ENCODE assay signal across 21 cellular contexts in genomic region chr10:86658751-86659150, GRCh38. TPM values are rescaled to one million over a fixed set of nuclear protein-coding genes. Genes with fewer than 3 reads are reported as not detected.
DNase-seq lines count a peak whose midpoint lies in the region; ATAC-seq and TF ChIP-seq lines count a peak whose summit lies in the region.
"Had no signal": no experiment of that assay in that cellular context is flagged by ENCODE, and none has a peak within 500 bp of the region (broad histone marks: within the 10 kb centered on the region; RNA-seq: fewer than 3 reads in every experiment).

No MANE protein-coding gene starts in this region.

- H3K27me3 ChIP-seq in heart right ventricle, result peaks cover 0 to 5% (median 0%) of the 10 kb centered on the region in 7 donors
- H3K27me3 ChIP-seq in osteoblast (ENCODE audit: insufficient read depth, low read length), result peaks cover 2% of the 10 kb centered on the region

- no peak for ATAC-seq in heart right ventricle
- no peak for ATAC-seq in effector memory CD8-positive, alpha-beta T cell (replicated peaks)
- ATAC-seq: A549, GM12878 had no signal

- WGBS in heart right ventricle, 2 donors, result 58 to 74% methylated on average over 3 of the region's 3 CpGs

- H3K27ac Mint-ChIP-seq in effector memory CD8-positive, alpha-beta T cell, result no peak overlapping the region
- H3K27ac Mint-ChIP-seq: CD4-positive, alpha-beta memory T cell had no signal

- H3K27me3 Mint-ChIP-seq in effector memory CD8-positive, alpha-beta T cell, result peaks cover 0 to 36% of the 10 kb centered on the region in 2 donors
- H3K27me3 Mint-ChIP-seq: CD4-positive, alpha-beta memory T cell had no signal

- H3K27ac ChIP-seq in heart right ventricle (no peak overlapping the region), osteoblast (ENCODE audit: low read depth, low read length) (no peak overlapping the region)
- H3K27ac ChIP-seq: 22Rv1, A549, C4-2B had no signal

- H4K20me1 ChIP-seq in osteoblast (ENCODE audit: insufficient read depth, low read length), result no peaks in the 10 kb centered on the region

- H3K4me3 ChIP-seq in heart right ventricle (no peak overlapping the region), osteoblast (ENCODE audit: insufficient read depth, low read length) (no peak overlapping the region)
- H3K4me3 ChIP-seq: A549, GM12878, HAP-1 had no signal

- H2AFZ ChIP-seq in osteoblast (ENCODE audit: low read length), result no peak overlapping the region

- intact Hi-C loops in cardiac septum (cut with DNase I), result no loop called here
- intact Hi-C loops in heart right ventricle (cut with DNase I), result no loop called here

- no peaks in the 10 kb centered on the region for H3K79me2 ChIP-seq in osteoblast (ENCODE audit: insufficient read depth, low read length)

- H3K9me3 ChIP-seq in heart right ventricle, result no peaks in the 10 kb centered on the region
- H3K9me3 ChIP-seq in osteoblast (ENCODE audit: low read depth, low read length), result no peaks in the 10 kb centered on the region
- H3K9me3 ChIP-seq: A549, HAP-1 had no signal

- H3K4me1 ChIP-seq in heart right ventricle, result peaks cover 0 to 56% (median 32%) of the 10 kb centered on the region in 9 donors
- H3K4me1 ChIP-seq in osteoblast (ENCODE audit: insufficient read depth, low read length), result no peaks in the 10 kb centered on the region
- H3K4me1 ChIP-seq: A549, HAP-1 had no signal

- H3K9me3 Mint-ChIP-seq in effector memory CD8-positive, alpha-beta T cell, result no peaks in the 10 kb centered on the region
- H3K9me3 Mint-ChIP-seq: CD4-positive, alpha-beta memory T cell had no signal

- TF ChIP-seq CTCF in heart right ventricle (IDR thresholded peaks at IDR 0.05) (no peak), osteoblast (IDR thresholded peaks at IDR 0.05; ENCODE audit: extremely low read depth, low read depth, low read length) (no peak)

- no peak overlapping the region for H3K4me3 Mint-ChIP-seq in effector memory CD8-positive, alpha-beta T cell
- H3K4me3 Mint-ChIP-seq: CD4-positive, alpha-beta memory T cell had no signal

- H3K36me3 ChIP-seq in heart right ventricle (no peaks in the 10 kb centered on the region), osteoblast (ENCODE audit: insufficient read depth, low read length) (no peaks in the 10 kb centered on the region)
- H3K36me3 ChIP-seq: HAP-1 had no signal

- H3K4me2 ChIP-seq in osteoblast (ENCODE audit: insufficient read depth, low read length), result no peak overlapping the region
- H3K4me2 ChIP-seq: A549 had no signal

- DNase-seq in cardiac septum (ENCODE audit: low spot score), result peak; percentile 63
- no peak for DNase-seq in heart right ventricle
- peak; percentile 49 for DNase-seq in islet precursor cell
- peak; percentile 71 for DNase-seq in osteoblast (ENCODE audit: insufficient read length, low spot score, missing footprints)
- DNase-seq in globus pallidus (ENCODE audit: low spot score), result no peak
- no peak for DNase-seq in effector memory CD8-positive, alpha-beta T cell
- no peak for DNase-seq in NCI-H510A treated with DMSO at 0.1 percent for 48 hours (lab: John Stamatoyannopoulos, UW)
- DNase-seq: AML-193, DMS153, DMS79, GF-D8 had no signal

- no peaks in the 10 kb centered on the region for H3K36me3 Mint-ChIP-seq in effector memory CD8-positive, alpha-beta T cell (ENCODE audit: insufficient read depth)
- H3K36me3 Mint-ChIP-seq: CD4-positive, alpha-beta memory T cell had no signal

- no peaks in the 10 kb centered on the region for H3K4me1 Mint-ChIP-seq in effector memory CD8-positive, alpha-beta T cell (ENCODE audit: low read depth in 2 of 2)
- H3K4me1 Mint-ChIP-seq: CD4-positive, alpha-beta memory T cell had no signal

RNA-seq across cellular contexts. Expression of gene OPN4, which starts 4.4 kb away (rescaled TPM):
- total RNA-seq in cardiac septum, result not detected
- total RNA-seq in heart right ventricle, result under 1 TPM in 5 of 10 donors, not detected in 5; 0.11 to 0.27 (median 0.26) TPM
- polyA plus RNA-seq in heart right ventricle, result under 1 TPM; 0.10 to 0.29 TPM
- not detected in 2 replicates for total RNA-seq in osteoblast
- total RNA-seq: CD4-positive, alpha-beta memory T cell; Daoy; GM12878; H1; HT-29 had no signal
- polyA plus RNA-seq: A549; BJ; CD4-positive, alpha-beta memory T cell; GM12878; H1 had no signal

RNA-seq across cellular contexts. Expression of gene LDB3, which starts 9.6 kb away (rescaled TPM):
- total RNA-seq in cardiac septum (1,178 TPM), heart right ventricle (1,000 to 10,000 TPM; 1,248 to 1,738 (median 1,513) TPM), osteoblast (under 0.01 TPM in 2 replicates)
- polyA plus RNA-seq in heart right ventricle, result 1,000 to 10,000 TPM in 1 of 2 donors, 100 to 1,000 TPM in 1; 162 to 1,622 TPM
- total RNA-seq: Daoy, HT-29 had no signal
- polyA plus RNA-seq: CD4-positive, alpha-beta memory T cell had no signal

Comparison
In these comparisons a context has a peak if more than half of its experiments do, and no peak if none do; other contexts are left out.
1. DNase-seq: peak in cardiac septum (single experiment), islet precursor cell (single experiment) and osteoblast (single experiment); none in heart right ventricle (0 of 2), globus pallidus (single experiment), effector memory CD8-positive, alpha-beta T cell (0 of 3) and NCI-H510A treated with DMSO at 0.1 percent for 48 hours (single experiment).
2. RNA of gene LDB3, which starts 9.6 kb away (total RNA-seq): 1,248 to 1,738 TPM in heart right ventricle and 1,178 TPM in cardiac septum (single experiment); under 0.01 TPM in osteoblast; every median in the first group is over 1,000 times any median in the second.